Comparison of ENCODE assay signal across 8 cellular contexts in genomic region chr15:85785887-85786777, GRCh38. TPM values are rescaled to one million over a fixed set of nuclear protein-coding genes. Genes with fewer than 3 reads are reported as not detected.
DNase-seq lines count a peak whose midpoint lies in the region; ATAC-seq and TF ChIP-seq lines count a peak whose summit lies in the region.

No MANE protein-coding gene starts in this region.

- DNase-seq in COLO668 (lab: John Stamatoyannopoulos, UW; ENCODE audit: unreplicated experiment) = peak; percentile 86
- DNase-seq in SK-N-SH = no peak
- DNase-seq in epithelial cell of esophagus (ENCODE audit: low read depth) = peak; percentile 77
- DNase-seq in ovary = peak in 3 of 5 donors; percentile 44 to 54 (median 46)
- DNase-seq in ureter (ENCODE audit: low spot score) = no peak
- DNase-seq in stimulated activated CD4-positive, alpha-beta T cell treated with anti-CD3 and anti-CD28 coated beads, Interleukin-4, amount 100 ng/mL, for 1 hour = no peak

- POLR2A ChIA-PET in SK-N-SH (lab: Yijun Ruan, JAX) = interaction anchor here (0.7 kb wide), 1 partner anchor 22 kb away, joined by 3 read pairs; no protein-coding TSS in a partner anchor

- TF ChIP-seq POLR2A in ovary (IDR thresholded peaks at IDR 0.05) = no peak

- H3K4me1 ChIP-seq in HUES6 (ENCODE audit: control insufficient read depth, insufficient read depth, low read length) (peaks cover 28% of the 10 kb centered on the region), SK-N-SH (ENCODE audit: control insufficient read depth in 1 of 2, insufficient read depth in 2 of 2, low read depth in 1 of 2, low read length in 1 of 2) (peaks cover 15 to 31% of the 10 kb centered on the region in 2 experiments; a peak in 3 of 4 replicates), ovary (ENCODE audit: insufficient read depth) (peaks cover 14% of the 10 kb centered on the region)

- H3F3A ChIP-seq in SK-N-SH (replicated peaks; ENCODE audit: insufficient read depth) = peaks cover 8% of the 10 kb centered on the region

- H3K79me2 ChIP-seq in SK-N-SH (ENCODE audit: insufficient read depth) = peaks cover 76% of the 10 kb centered on the region

- CTCF ChIA-PET in SK-N-SH (lab: Yijun Ruan, JAX) = interaction anchor here (1.1 to 3.1 kb wide), 3 partner anchors 11 to 45 kb away, joined by 3 to 9 read pairs (median 5); no protein-coding TSS in a partner anchor

- H3K4me3 ChIP-seq in HUES6 (ENCODE audit: low read depth, low read length) = no peak overlapping the region
- no peak overlapping the region; a peak in 1 of 4 replicates for H3K4me3 ChIP-seq in SK-N-SH (ENCODE audit: low read depth in 2 of 2, low read length in 1 of 2)
- no peak overlapping the region for H3K4me3 ChIP-seq in epithelial cell of esophagus (ENCODE audit: low read length)
- H3K4me3 ChIP-seq in ovary = no peak overlapping the region

- no peaks in the 10 kb centered on the region for H3K9me2 ChIP-seq in SK-N-SH

- intact Hi-C loops in ovary (cut with DNase I) = loop anchor here in 1 of 4 donors (5.0 kb wide), 1 partner anchor 34 kb away; no protein-coding TSS in a partner anchor

- H3K27me3 ChIP-seq in HUES6 (ENCODE audit: control insufficient read depth, insufficient read depth, low read length) = no peaks in the 10 kb centered on the region
- no peaks in the 10 kb centered on the region for H3K27me3 ChIP-seq in SK-N-SH (ENCODE audit: insufficient read depth)
- no peaks in the 10 kb centered on the region for H3K27me3 ChIP-seq in ovary

- H3K36me3 ChIP-seq in HUES6 (ENCODE audit: control insufficient read depth, insufficient read depth, low read length) = no peaks in the 10 kb centered on the region; the same call in 1 of the 2 replicates
- H3K36me3 ChIP-seq in SK-N-SH (replicated peaks in 1 of 2; ENCODE audit: control insufficient read depth in 1 of 2, insufficient read depth in 2 of 2, low read length in 1 of 2) = no peaks in the 10 kb centered on the region
- H3K36me3 ChIP-seq in ovary = no peaks in the 10 kb centered on the region

- H3K9me3 ChIP-seq in HUES6 (ENCODE audit: control insufficient read depth, insufficient read depth, low read depth, low read length) (no peaks in the 10 kb centered on the region), SK-N-SH (no peaks in the 10 kb centered on the region), ovary (no peaks in the 10 kb centered on the region)

- no peak for ATAC-seq in GM19035 (IDR thresholded peaks at IDR 0.05; ENCODE audit: unreplicated experiment)

- TF ChIP-seq EP300 in SK-N-SH (IDR thresholded peaks at IDR 0.05; ENCODE audit: borderline replicate concordance in 1 of 2, low read depth in 1 of 2, low read length in 1 of 2) = no peak
- no peak for TF ChIP-seq EP300 in ovary (IDR thresholded peaks at IDR 0.05)

- no peak overlapping the region for H2AFZ ChIP-seq in SK-N-SH (ENCODE audit: low read depth)

- TF ChIP-seq RAD21 in SK-N-SH (IDR thresholded peaks at IDR 0.05; ENCODE audit: low read length) = no peak

- peaks cover 7% of the 10 kb centered on the region; the same call in 1 of the 2 replicates for H4K20me1 ChIP-seq in SK-N-SH (ENCODE audit: insufficient read depth)

- H3K27ac ChIP-seq in HUES6 (ENCODE audit: low read depth, low read length) = 0 out of 2 replicates have a peak overlapping the region, but pooled peaks have one; percentile 33
- peak overlapping the region; percentile 54 to 64; a peak in 3 of 4 replicates for H3K27ac ChIP-seq in SK-N-SH (ENCODE audit: low read depth in 2 of 2, low read length in 1 of 2)
- no peak overlapping the region for H3K27ac ChIP-seq in ovary

- TF ChIP-seq CTCF in SK-N-SH (IDR thresholded peaks at IDR 0.05) (no peak), epithelial cell of esophagus (IDR thresholded peaks at IDR 0.05; ENCODE audit: insufficient read depth, low read depth, low read length, missing control alignments) (no peak), ovary (IDR thresholded peaks at IDR 0.05) (no peak)

- H3K4me2 ChIP-seq in SK-N-SH = peak overlapping the region; percentile 58

- 70% methylated on average over 6 of the region's 10 CpGs for WGBS in SK-N-SH (ENCODE audit: low lambda C conversion rate)
- WGBS in ovary, 3 donors = 30 to 41% (median 31%) methylated on average over 10 of the region's 10 CpGs

- H3K9ac ChIP-seq in HUES6 (ENCODE audit: low read length) (no peak overlapping the region), SK-N-SH (no peak overlapping the region; the same call in 1 of the 2 replicates)

TF ChIP-seq in SK-N-SH, 30 proteins besides CTCF, POLR2A, EP300 and RAD21:
- peak; percentile 69; the same call in 1 of the 2 replicates for TF ChIP-seq RXRA (IDR thresholded peaks at IDR 0.05; ENCODE audit: borderline replicate concordance, low read depth)
- TF ChIP-seq MXI1 (IDR thresholded peaks at IDR 0.05; ENCODE audit: low read depth, low read length) = no peak
- TF ChIP-seq YY1 (IDR thresholded peaks at IDR 0.05; ENCODE audit: low read depth) = no peak
- peak; percentile 70; the same call in 1 of the 2 replicates for TF ChIP-seq FOSL2 (IDR thresholded peaks at IDR 0.05; ENCODE audit: borderline replicate concordance, low read depth)
- no peak; the same call in 1 of the 2 replicates for TF ChIP-seq JUND (IDR thresholded peaks at IDR 0.05)
- peak; percentile 77 for TF ChIP-seq NFIC (IDR thresholded peaks at IDR 0.05; ENCODE audit: borderline replicate concordance)
- peak; percentile 60; the same call in 1 of the 2 replicates for TF ChIP-seq TCF12 (IDR thresholded peaks at IDR 0.05)

RNA-seq across cellular contexts. Expression of gene KLHL25, which starts 8.6 kb away (rescaled TPM):
- polyA plus RNA-seq in SK-N-SH (2012; rRNA removed) (4.5 TPM in 2 replicates), ovary (1 to 10 TPM in 1 of 2 donors, under 1 TPM in 1; 0.58 to 3.2 TPM)
- 1.4 and 2.6 TPM in 2 replicates for polyA plus RNA-seq in SK-N-SH (2012; cell fraction: cytosol; rRNA removed)
- polyA plus RNA-seq in SK-N-SH (2012; cell fraction: nucleus; rRNA removed) = 7.3 and 8.6 TPM in 2 replicates
- total RNA-seq in ovary (1 to 10 TPM; 5.3 to 9.6 (median 7.1) TPM), ureter (12.3 TPM)

Comparison
In these comparisons a context has a peak if more than half of its experiments do, and no peak if none do; other contexts are left out.
1. DNase-seq: peak in COLO668 (single experiment), epithelial cell of esophagus (single experiment) and ovary (3 of 5); none in SK-N-SH (single experiment), ureter (single experiment) and stimulated activated CD4-positive, alpha-beta T cell treated with anti-CD3 and anti-CD28 coated beads, Interleukin-4, amount 100 ng/mL, for 1 hour (single experiment).
2. H3K27ac ChIP-seq: peak in HUES6 (single experiment) and SK-N-SH (2 of 2); none in ovary (0 of 2).